15 cellular contexts compared by ENCODE assay signal in genomic region chr5:138843789-138844461, GRCh38. TPM values are rescaled to one million over a fixed set of nuclear protein-coding genes. Genes with fewer than 3 reads are reported as not detected.
A peak's percentile ranks its signal among the peaks of the same experiment; 100 is the strongest.
DNase-seq lines count a peak whose midpoint lies in the region; ATAC-seq, FAIRE-seq and TF ChIP-seq lines count a peak whose summit lies in the region.
"Had no signal": no experiment of that assay in that cellular context is flagged by ENCODE, and none has a peak within 500 bp of the region (broad histone marks: within the 10 kb centered on the region; RNA-seq: fewer than 3 reads in every experiment).

No MANE protein-coding gene starts in this region.

- no peaks in the 10 kb centered on the region for H3F3A ChIP-seq in PC-3 (ENCODE audit: low read length, unreplicated experiment)

- H3K27ac ChIP-seq in RWPE2 (ENCODE audit: poor library complexity, severe bottlenecking) (peak overlapping the region; percentile 97), endothelial cell of umbilical vein (ENCODE audit: insufficient read depth, low read depth, low read length) (no peak overlapping the region), tibial artery (peak overlapping the region; percentile 41 to 51), PC-3 (ENCODE audit: low read length) (no peak overlapping the region)
- H3K27ac ChIP-seq: C4-2B, right lobe of liver had no signal

- BruUV-seq in endothelial cell of umbilical vein (replicated peaks; lab: Mats Ljungman, UMichigan) (no TSS peak), PC-3 (replicated peaks; lab: Mats Ljungman, UMichigan) (no TSS peak)

- peak overlapping the region; percentile 80 for H3K27ac Mint-ChIP-seq in mesothelial cell of epicardium
- no peak overlapping the region for H3K27ac Mint-ChIP-seq in stimulated activated naive B cell treated with anti-CD40 and anti-IgM and Interleukin-4, amounts not matched to agents 10 μg/mL and 1 μg/mL and 100 μg/mL, for 72 hours
- H3K27ac Mint-ChIP-seq: activated naive CD8-positive, alpha-beta T cell treated with anti-CD3 and anti-CD28 coated beads, Interleukin-2, amount 10 ng/mL, durations not matched to agents 7 days and 5 days; stimulated activated effector memory CD8-positive, alpha-beta T cell treated with anti-CD3 and anti-CD28 coated beads, Interleukin-12 subunit alpha, Interleukin-12 subunit beta, amount 100 ng/mL, for 72 hours had no signal

- H3K9ac ChIP-seq in endothelial cell of umbilical vein (replicated peaks; ENCODE audit: extremely low read depth, insufficient read depth, low read length), result no peak overlapping the region
- H3K9ac ChIP-seq in PC-3 (ENCODE audit: low read length), result no peak overlapping the region

- H3K9me2 ChIP-seq in PC-3 (replicated peaks; ENCODE audit: low read length), result no peaks in the 10 kb centered on the region

- TF ChIP-seq CTCF in RWPE2 (IDR thresholded peaks at IDR 0.05; ENCODE audit: poor library complexity, severe bottlenecking), result no peak
- TF ChIP-seq CTCF in endothelial cell of umbilical vein (IDR thresholded peaks at IDR 0.05; ENCODE audit: extremely low read depth in 1 of 2, insufficient read depth in 1 of 2, low read depth in 1 of 2, low read length in 2 of 2), result no peak
- TF ChIP-seq CTCF in mesothelial cell of epicardium (IDR thresholded peaks at IDR 0.05; ENCODE audit: unreplicated experiment), result no peak
- no peak for TF ChIP-seq CTCF in tibial artery (IDR thresholded peaks at IDR 0.05)
- no peak for TF ChIP-seq CTCF in PC-3 (conservative IDR thresholded peaks at IDR 0.05; ENCODE audit: low read depth, low read length)

- no peak overlapping the region for H3K4me3 Mint-ChIP-seq in mesothelial cell of epicardium
- H3K4me3 Mint-ChIP-seq in stimulated activated naive B cell treated with anti-CD40 and anti-IgM and Interleukin-4, amounts not matched to agents 10 μg/mL and 1 μg/mL and 100 μg/mL, for 72 hours, result no peak overlapping the region
- H3K4me3 Mint-ChIP-seq: activated naive CD8-positive, alpha-beta T cell treated with anti-CD3 and anti-CD28 coated beads, Interleukin-2, amount 10 ng/mL, durations not matched to agents 7 days and 5 days; stimulated activated effector memory CD8-positive, alpha-beta T cell treated with anti-CD3 and anti-CD28 coated beads, Interleukin-12 subunit alpha, Interleukin-12 subunit beta, amount 100 ng/mL, for 72 hours had no signal

- H3K9me1 ChIP-seq in endothelial cell of umbilical vein (replicated peaks; ENCODE audit: control insufficient read depth, extremely low read depth, insufficient read depth, low read length), result no peaks in the 10 kb centered on the region

- no peaks in the 10 kb centered on the region for H3K9me3 Mint-ChIP-seq in mesothelial cell of epicardium
- no peaks in the 10 kb centered on the region for H3K9me3 Mint-ChIP-seq in stimulated activated naive B cell treated with anti-CD40 and anti-IgM and Interleukin-4, amounts not matched to agents 10 μg/mL and 1 μg/mL and 100 μg/mL, for 72 hours
- H3K9me3 Mint-ChIP-seq: activated naive CD8-positive, alpha-beta T cell treated with anti-CD3 and anti-CD28 coated beads, Interleukin-2, amount 10 ng/mL, durations not matched to agents 7 days and 5 days; stimulated activated effector memory CD8-positive, alpha-beta T cell treated with anti-CD3 and anti-CD28 coated beads, Interleukin-12 subunit alpha, Interleukin-12 subunit beta, amount 100 ng/mL, for 72 hours had no signal

- H3K4me3 ChIP-seq in RWPE2 (ENCODE audit: severe bottlenecking) (no peak overlapping the region), endothelial cell of umbilical vein (replicated peaks in 1 of 3; ENCODE audit: insufficient read depth in 1 of 3, low read depth in 1 of 3, low read length in 3 of 3) (no peak overlapping the region), tibial artery (no peak overlapping the region), PC-3 (ENCODE audit: low read length) (no peak overlapping the region)
- H3K4me3 ChIP-seq: right lobe of liver had no signal

- POLR2A ChIA-PET in endothelial cell of umbilical vein (lab: Charles Lee) (no interaction called here), PC-3 (lab: Charles Lee; ENCODE audit: unreplicated experiment) (no interaction called here)

- H3K4me1 ChIP-seq in RWPE2 (ENCODE audit: insufficient read depth, poor library complexity, severe bottlenecking) (peaks cover 57% of the 10 kb centered on the region), endothelial cell of umbilical vein (ENCODE audit: control insufficient read depth, extremely low read depth, insufficient read depth, low read length) (peaks cover 29% of the 10 kb centered on the region), tibial artery (peaks cover 0 to 96% (median 43%) of the 10 kb centered on the region in 4 donors), PC-3 (ENCODE audit: insufficient read depth, low read length) (no peaks in the 10 kb centered on the region)

- H3K36me3 ChIP-seq in RWPE2 (ENCODE audit: low read depth) (peaks cover 21% of the 10 kb centered on the region), endothelial cell of umbilical vein (ENCODE audit: control insufficient read depth in 2 of 2, extremely low read depth in 1 of 2, insufficient read depth in 2 of 2, low read length in 2 of 2) (no peaks in the 10 kb centered on the region), tibial artery (no peaks in the 10 kb centered on the region), PC-3 (ENCODE audit: low read depth, low read length) (no peaks in the 10 kb centered on the region)
- H3K36me3 ChIP-seq: right lobe of liver had no signal

- FAIRE-seq in endothelial cell of umbilical vein (lab: Jason Lieb, UNC), result no peak
- FAIRE-seq: colon had no signal

- H3K27me3 ChIP-seq in RWPE2 (ENCODE audit: insufficient read depth, poor library complexity, severe bottlenecking) (no peaks in the 10 kb centered on the region), endothelial cell of umbilical vein (ENCODE audit: control insufficient read depth in 2 of 2, insufficient read depth in 2 of 2, low read length in 2 of 2) (no peaks in the 10 kb centered on the region), tibial artery (no peaks in the 10 kb centered on the region), PC-3 (ENCODE audit: low read length) (no peaks in the 10 kb centered on the region)
- H3K27me3 ChIP-seq: right lobe of liver had no signal

- peaks cover 19% of the 10 kb centered on the region for H4K20me1 ChIP-seq in endothelial cell of umbilical vein (replicated peaks; ENCODE audit: control insufficient read depth, extremely low read depth, insufficient read depth, low read length)
- no peaks in the 10 kb centered on the region for H4K20me1 ChIP-seq in PC-3 (ENCODE audit: low read length)

- intact Hi-C loops in endothelial cell of umbilical vein (cut with micrococcal nuclease), result loop anchor here (5.0 kb wide), 1 partner anchor 58 kb away; no protein-coding TSS in a partner anchor
- intact Hi-C loops in tibial artery (cut with DNase I; ENCODE audit: low total_unique reads), result no loop called here
- intact Hi-C loops in PC-3 (cut with micrococcal nuclease), result no loop called here

- peaks cover 43% of the 10 kb centered on the region for H3K4me1 Mint-ChIP-seq in mesothelial cell of epicardium
- peaks cover 20 to 40% of the 10 kb centered on the region in 2 donors for H3K4me1 Mint-ChIP-seq in stimulated activated naive B cell treated with anti-CD40 and anti-IgM and Interleukin-4, amounts not matched to agents 10 μg/mL and 1 μg/mL and 100 μg/mL, for 72 hours

- H3K9me3 ChIP-seq in RWPE2 (ENCODE audit: severe bottlenecking), result no peaks in the 10 kb centered on the region
- no peaks in the 10 kb centered on the region for H3K9me3 ChIP-seq in endothelial cell of umbilical vein (replicated peaks; ENCODE audit: control insufficient read depth, insufficient read depth, low read length)
- no peaks in the 10 kb centered on the region for H3K9me3 ChIP-seq in tibial artery
- H3K9me3 ChIP-seq in PC-3 (ENCODE audit: low read length), result no peaks in the 10 kb centered on the region
- H3K9me3 ChIP-seq: right lobe of liver had no signal

- DNase-seq in RWPE2 (ENCODE audit: low spot score) (peak; percentile 83), endothelial cell of umbilical vein (ENCODE audit: low read depth, low spot score) (no peak), mesothelial cell of epicardium (ENCODE audit: low spot score in 2 of 2, unreplicated experiment in 2 of 2) (no peak), tibial artery (no peak), PC-3 (no peak)
- no peak for DNase-seq in stimulated activated naive B cell treated with anti-CD40 and anti-IgM and Interleukin-4, amounts not matched to agents 10 μg/mL and 1 μg/mL and 100 μg/mL, for 72 hours
- DNase-seq: activated naive CD8-positive, alpha-beta T cell treated with anti-CD3 and anti-CD28 coated beads, Interleukin-2, amount 10 ng/mL, durations not matched to agents 7 days and 5 days; activated T-cell treated with anti-CD3 and anti-CD28 coated beads, Interleukin-2, amount 50 U/mL, for 48 hours; DMS79 treated with DMSO at 0.1 percent for 48 hours; erythroblast; right lobe of liver had no signal

- peaks cover 85% of the 10 kb centered on the region for H3K79me2 ChIP-seq in endothelial cell of umbilical vein (ENCODE audit: control insufficient read depth, insufficient read depth, low read length)
- H3K79me2 ChIP-seq in PC-3 (ENCODE audit: low read length), result no peaks in the 10 kb centered on the region

- dilution Hi-C loops in endothelial cell of umbilical vein (cut with MboI; ENCODE audit: extremely low pct_ligation_motif_present, low sequenced_read_pairs), result no loop called here

- CTCF ChIA-PET in endothelial cell of umbilical vein (lab: Charles Lee), result interaction anchor here (1.4 to 2.0 kb wide), 4 partner anchors 19 to 419 kb away, joined by 3 to 11 read pairs (median 8); partner anchors contain the start of gene LRRTM2
- CTCF ChIA-PET in PC-3 (lab: Charles Lee), result no interaction called here

- ATAC-seq in RWPE2 (ENCODE audit: low read depth), result peak; percentile 75
- ATAC-seq in stimulated activated naive B cell treated with anti-CD40 and anti-IgM and Interleukin-4, amounts not matched to agents 10 μg/mL and 1 μg/mL and 100 μg/mL, for 72 hours (replicated peaks), result no peak
- no peak for ATAC-seq in GM19023 (IDR thresholded peaks at IDR 0.05; ENCODE audit: unreplicated experiment)
- no peak for ATAC-seq in PC-3
- ATAC-seq: right lobe of liver; stimulated activated effector memory CD8-positive, alpha-beta T cell treated with anti-CD3 and anti-CD28 coated beads, Interleukin-12 subunit alpha, Interleukin-12 subunit beta, amount 100 ng/mL, for 72 hours had no signal

- no peak for TF ChIP-seq POLR2A in endothelial cell of umbilical vein (IDR thresholded peaks at IDR 0.05; ENCODE audit: low read depth, low read length)

- H2AFZ ChIP-seq in endothelial cell of umbilical vein (ENCODE audit: low read depth, low read length) (no peak overlapping the region), PC-3 (ENCODE audit: low read length) (no peak overlapping the region)

- no peaks in the 10 kb centered on the region for H3K27me3 Mint-ChIP-seq in mesothelial cell of epicardium (ENCODE audit: low read depth)
- H3K27me3 Mint-ChIP-seq in stimulated activated naive B cell treated with anti-CD40 and anti-IgM and Interleukin-4, amounts not matched to agents 10 μg/mL and 1 μg/mL and 100 μg/mL, for 72 hours, result no peaks in the 10 kb centered on the region

- H3K36me3 Mint-ChIP-seq in mesothelial cell of epicardium, result peaks cover 4% of the 10 kb centered on the region
- peaks cover 8 to 25% of the 10 kb centered on the region in 2 donors for H3K36me3 Mint-ChIP-seq in stimulated activated naive B cell treated with anti-CD40 and anti-IgM and Interleukin-4, amounts not matched to agents 10 μg/mL and 1 μg/mL and 100 μg/mL, for 72 hours
- H3K36me3 Mint-ChIP-seq: activated naive CD8-positive, alpha-beta T cell treated with anti-CD3 and anti-CD28 coated beads, Interleukin-2, amount 10 ng/mL, durations not matched to agents 7 days and 5 days had no signal

- peak overlapping the region; percentile 78 for H3K4me2 ChIP-seq in endothelial cell of umbilical vein (ENCODE audit: insufficient read depth, low read length)
- no peak overlapping the region for H3K4me2 ChIP-seq in PC-3 (ENCODE audit: low read length)

RNA-seq across cellular contexts. Expression of gene LRRTM2, which starts 31.2 kb away (rescaled TPM):
- total RNA-seq in endothelial cell of umbilical vein (0.14 and 0.20 TPM in 2 replicates), mesothelial cell of epicardium (0.09 to 0.18 TPM (median 0.13 TPM) in 3 replicates), PC-3 (2014; rRNA removed) (not detected in 2 replicates)
- polyA plus RNA-seq in endothelial cell of umbilical vein, result 0.06 and 0.10 TPM in 2 replicates
- 0.08 and 0.09 TPM in 2 replicates for polyA plus RNA-seq in endothelial cell of umbilical vein (2011; cell fraction: cytosol; rRNA removed)
- polyA plus RNA-seq in endothelial cell of umbilical vein (2011; cell fraction: nucleus; rRNA removed), result 0.17 and 0.21 TPM in 2 replicates
- polyA plus RNA-seq in endothelial cell of umbilical vein (2012), result 0.33 and 0.51 TPM in 2 replicates
- polyA minus RNA-seq in endothelial cell of umbilical vein, result 0.34 and 0.42 TPM in 2 replicates
- polyA minus RNA-seq in endothelial cell of umbilical vein (2011; cell fraction: cytosol; rRNA and poly(A)+ RNA removed), result not detected
- 0.58 and 0.82 TPM in 2 replicates for polyA minus RNA-seq in endothelial cell of umbilical vein (2011; cell fraction: nucleus; rRNA and poly(A)+ RNA removed)

Comparison
In these comparisons a context has a peak if more than half of its experiments do, and no peak if none do; other contexts are left out.
1. H3K27ac ChIP-seq: peak in RWPE2 (single experiment) and tibial artery (2 of 2); none in endothelial cell of umbilical vein (single experiment) and PC-3 (single experiment).